16 cellular contexts compared by ENCODE assay signal in the genomic region with DNA sequence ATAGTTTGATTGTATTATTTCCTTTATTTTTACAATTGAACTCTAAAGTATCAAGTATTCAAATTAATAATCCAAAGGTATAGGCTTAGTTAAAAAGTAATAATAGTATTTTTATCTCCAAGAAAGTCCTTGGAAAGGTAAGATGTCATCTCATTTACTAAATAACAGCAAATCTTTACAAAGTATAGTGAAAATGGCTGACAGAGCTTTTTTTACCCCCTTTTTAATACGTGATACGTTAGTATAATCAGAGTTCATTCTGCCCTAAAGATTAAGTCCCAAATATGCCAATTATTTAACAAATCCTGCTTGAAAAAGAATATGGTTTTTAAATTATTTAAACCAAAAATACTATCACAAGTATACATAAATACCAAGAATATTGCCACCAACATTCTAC. TPM values are rescaled to one million over a fixed set of nuclear protein-coding genes. Genes with fewer than 3 reads are reported as not detected.
DNase-seq lines count a peak whose midpoint lies in the region; ATAC-seq, FAIRE-seq and TF ChIP-seq lines count a peak whose summit lies in the region.
"Had no signal": no experiment of that assay in that cellular context is flagged by ENCODE, and none has a peak within 500 bp of the region (broad histone marks: within the 10 kb centered on the region; RNA-seq: fewer than 3 reads in every experiment).

No MANE protein-coding gene starts in this region.

- no TSS peak for BruUV-seq in HepG2 (replicated peaks; lab: Mats Ljungman, UMichigan)

- H3K27ac ChIP-seq in HepG2 (ENCODE audit: extremely low read length, insufficient read depth, low read length): no peak overlapping the region
- no peak overlapping the region for H3K27ac ChIP-seq in right lobe of liver
- peak overlapping the region; percentile 98 for H3K27ac ChIP-seq in SU-DHL-6 (ENCODE audit: low read depth, low read length)
- H3K27ac ChIP-seq in brain microvascular endothelial cell: no peak overlapping the region
- H3K27ac ChIP-seq: BLaER1, KMS-11 had no signal

- no peak for FAIRE-seq in HepG2 (lab: Jason Lieb, UNC)
- FAIRE-seq in H54 (lab: Jason Lieb, UNC): peak; percentile 30
- FAIRE-seq: H1 had no signal

- no peak for DNase-seq in HepG2 (ENCODE audit: low spot score)
- DNase-seq in right lobe of liver: no peak
- no peak for DNase-seq in H54 (ENCODE audit: insufficient read length, low spot score)
- no peak for DNase-seq in glomerular visceral epithelial cell (ENCODE audit: extremely low spot score)
- DNase-seq in DMS79 treated with DMSO at 0.1 percent for 48 hours (lab: John Stamatoyannopoulos, UW): no peak
- no peak for DNase-seq in brain microvascular endothelial cell
- DNase-seq: AML-193; CD4-positive, alpha-beta memory T cell; DMS153; DMS79; GF-D8 had no signal

- TF ChIP-seq POLR2A in HepG2 (IDR thresholded peaks at IDR 0.05; ENCODE audit: insufficient read depth in 1 of 2, low read depth in 2 of 2, low read length in 2 of 2): no peak
- TF ChIP-seq POLR2A in right lobe of liver (IDR thresholded peaks at IDR 0.05): no peak
- TF ChIP-seq POLR2A in H54 (IDR thresholded peaks at IDR 0.05; ENCODE audit: low read depth, low read length): no peak

- no peaks in the 10 kb centered on the region for H3K9me2 ChIP-seq in SU-DHL-6 (replicated peaks; ENCODE audit: insufficient read depth, low read length)

- WGBS in HepG2 (ENCODE audit: low lambda C conversion rate): 96% methylated on average over 2 of the region's 2 CpGs
- WGBS in right lobe of liver (ENCODE audit: insufficient coverage, low coverage, low lambda C conversion rate, missing lambda C conversion rate): 88% methylated on average over 2 of the region's 2 CpGs

- in situ Hi-C loops in HepG2 (cut with HindIII; ENCODE audit: extremely low pct_ligation_motif_present, low pct_unique_long_range_greater_than_20kb) (no loop called here), brain microvascular endothelial cell (cut with HindIII; ENCODE audit: low pct_ligation_motif_present, low sequenced_read_pairs) (no loop called here)

- TF ChIP-seq EP300 in HepG2 (IDR thresholded peaks at IDR 0.05; ENCODE audit: low read depth in 2 of 2, low read length in 2 of 2): no peak
- TF ChIP-seq EP300 in HepG2 (CRISPR knock-in tag; IDR thresholded peaks at IDR 0.05; ENCODE audit: borderline replicate concordance): no peak

- H3K27me3 ChIP-seq in HepG2 (ENCODE audit: control insufficient read depth in 1 of 2, insufficient read depth in 2 of 2, low read length in 2 of 2): no peaks in the 10 kb centered on the region
- no peaks in the 10 kb centered on the region for H3K27me3 ChIP-seq in right lobe of liver
- H3K27me3 ChIP-seq in SU-DHL-6 (ENCODE audit: low read length): no peaks in the 10 kb centered on the region
- H3K27me3 ChIP-seq in brain microvascular endothelial cell (replicated peaks): no peaks in the 10 kb centered on the region
- H3K27me3 ChIP-seq: BLaER1 had no signal

- TF ChIP-seq CTCF in HepG2 (CRISPR knock-in tag; IDR thresholded peaks at IDR 0.05) (no peak), right lobe of liver (IDR thresholded peaks at IDR 0.05) (no peak), SU-DHL-6 (IDR thresholded peaks at IDR 0.05; ENCODE audit: insufficient read depth, low read length, poor library complexity, severe bottlenecking) (no peak), brain microvascular endothelial cell (IDR thresholded peaks at IDR 0.05; ENCODE audit: low read depth, low read length, missing control alignments) (no peak)

- H3K36me3 ChIP-seq in HepG2 (replicated peaks in 1 of 2; ENCODE audit: control insufficient read depth in 1 of 2, insufficient read depth in 2 of 2, low read length in 2 of 2) (peaks cover 1 to 25% of the 10 kb centered on the region in 2 experiments; a peak in 3 of 5 replicates), right lobe of liver (peaks cover 0 to 7% (median 0%) of the 10 kb centered on the region in 4 donors), SU-DHL-6 (ENCODE audit: low read length) (peaks cover 45% of the 10 kb centered on the region), brain microvascular endothelial cell (replicated peaks) (peaks cover 24% of the 10 kb centered on the region)
- H3K36me3 ChIP-seq: HAP-1 had no signal

- peaks cover 65% of the 10 kb centered on the region for H3F3A ChIP-seq in SU-DHL-6 (ENCODE audit: insufficient read depth)

- H4K20me1 ChIP-seq in HepG2 (ENCODE audit: insufficient read depth, low read length) (peaks cover 25% of the 10 kb centered on the region), SU-DHL-6 (ENCODE audit: low read depth, low read length) (no peaks in the 10 kb centered on the region)

- H2AFZ ChIP-seq in HepG2 (ENCODE audit: low read length): no peak overlapping the region
- no peak overlapping the region for H2AFZ ChIP-seq in SU-DHL-6 (ENCODE audit: low read depth, low read length, severe bottlenecking)

- CTCF ChIA-PET in HepG2 (lab: Yijun Ruan, JAX; ENCODE audit: low intra/inter-chr PET ratio, low total read pairs): no interaction called here

- H3K9ac ChIP-seq in HepG2 (ENCODE audit: insufficient read depth, low read depth, low read length): no peak overlapping the region
- H3K9ac ChIP-seq in SU-DHL-6 (ENCODE audit: low read length): peak overlapping the region; percentile 52
- H3K9ac ChIP-seq: BLaER1, KMS-11 had no signal

- POLR2A ChIA-PET in HepG2 (lab: Yijun Ruan, JAX): no interaction called here

- H3K4me1 ChIP-seq in HepG2 (ENCODE audit: insufficient read depth, low read length) (no peaks in the 10 kb centered on the region), right lobe of liver (no peaks in the 10 kb centered on the region)
- H3K4me1 ChIP-seq: BLaER1, HAP-1 had no signal

- no peak for TF ChIP-seq RAD21 in HepG2 (CRISPR knock-in tag; IDR thresholded peaks at IDR 0.05)

- no peak overlapping the region for H3K4me2 ChIP-seq in HepG2 (ENCODE audit: low read depth, low read length)
- peak overlapping the region; percentile 78 for H3K4me2 ChIP-seq in SU-DHL-6 (ENCODE audit: low read depth, low read length, poor library complexity, severe bottlenecking)
- H3K4me2 ChIP-seq: BLaER1, KMS-11 had no signal

- H3K4me3 ChIP-seq in HepG2 (replicated peaks in 1 of 3; ENCODE audit: insufficient read depth in 1 of 3, low read depth in 2 of 3, low read length in 3 of 3) (no peak overlapping the region), right lobe of liver (no peak overlapping the region), SU-DHL-6 (ENCODE audit: insufficient read depth, low read length, poor library complexity, severe bottlenecking) (peak overlapping the region; percentile 35), brain microvascular endothelial cell (ENCODE audit: low read depth, low read length) (no peak overlapping the region)
- H3K4me3 ChIP-seq: BLaER1, HAP-1 had no signal

- ATAC-seq in HepG2 (no peak), right lobe of liver (no peak)

- H3K79me2 ChIP-seq in HepG2 (ENCODE audit: insufficient read depth, low read length) (peaks cover 29% of the 10 kb centered on the region), SU-DHL-6 (ENCODE audit: insufficient read depth, low read length) (peaks cover 90% of the 10 kb centered on the region)

- intact Hi-C loops in HepG2 (cut with micrococcal nuclease; ENCODE audit: unreplicated experiment): no loop called here
- intact Hi-C loops in right lobe of liver (cut with DNase I): no loop called here

- H3K9me3 ChIP-seq in HepG2 (ENCODE audit: low read length): no peaks in the 10 kb centered on the region
- H3K9me3 ChIP-seq in right lobe of liver: no peaks in the 10 kb centered on the region
- H3K9me3 ChIP-seq in SU-DHL-6 (ENCODE audit: insufficient read depth, low read length): no peaks in the 10 kb centered on the region
- H3K9me3 ChIP-seq: BLaER1, HAP-1 had no signal

TF ChIP-seq in HepG2, 621 proteins besides CTCF, POLR2A, EP300 and RAD21:
- TF ChIP-seq ZNF768 (CRISPR knock-in tag; IDR thresholded peaks at IDR 0.05) (no peak), MAFK (conservative IDR thresholded peaks at IDR 0.05 in 1 of 2, IDR thresholded peaks at IDR 0.05 in 1 of 2; ENCODE audit: low read length in 2 of 2) (peak; percentile 47 to 66), MAFF (IDR thresholded peaks at IDR 0.05; ENCODE audit: low read depth, low read length) (peak; percentile 46; the same call in 1 of the 2 replicates)

RNA-seq across cellular contexts. Expression of gene CBLB, which starts 12.2 kb away (rescaled TPM):
- total RNA-seq in HepG2 (2016; rRNA removed; fragmentation: Illumina TruSeq; extraction: Trizol): 5.1 and 9.8 TPM in 2 replicates
- total RNA-seq in HepG2 (2016; cell fraction: cytosol; rRNA removed; fragmentation: Illumina TruSeq; extraction: Trizol; ENCODE audit: low read depth): 1.1 and 1.6 TPM in 2 replicates
- total RNA-seq in HepG2 (2016; cell fraction: insoluble cytoplasmic fraction; rRNA removed; fragmentation: Illumina TruSeq; extraction: Trizol): 7.4 and 8.5 TPM in 2 replicates
- 2.3 and 3.5 TPM in 2 replicates for total RNA-seq in HepG2 (2016; cell fraction: membrane; rRNA removed; fragmentation: Illumina TruSeq; extraction: Trizol)
- 36.8 and 38.2 TPM in 2 replicates for total RNA-seq in HepG2 (2016; cell fraction: nucleus; rRNA removed; fragmentation: Illumina TruSeq; extraction: Trizol)
- polyA plus RNA-seq in HepG2 (2011; rRNA removed): 14.9 and 16.4 TPM in 2 replicates
- polyA plus RNA-seq in HepG2 (2011; cell fraction: cytosol; rRNA removed): 5.3 and 9.4 TPM in 2 replicates
- polyA plus RNA-seq in HepG2 (2011; cell fraction: nucleus; rRNA removed): 24.6 and 25.9 TPM in 2 replicates
- 12.7 and 15.0 TPM in 2 replicates for polyA plus RNA-seq in HepG2 (2012)
- 0.40 and 0.97 TPM in 2 replicates for polyA plus RNA-seq in HepG2 (2016; cell fraction: cytosol; fragmentation: Illumina TruSeq; extraction: Trizol; ENCODE audit: low read depth)
- polyA plus RNA-seq in HepG2 (2016; cell fraction: insoluble cytoplasmic fraction; fragmentation: Illumina TruSeq; extraction: Trizol; ENCODE audit: low read depth): 4.2 and 6.6 TPM in 2 replicates
- 1.3 and 1.9 TPM in 2 replicates for polyA plus RNA-seq in HepG2 (2016; cell fraction: membrane; fragmentation: Illumina TruSeq; extraction: Trizol; ENCODE audit: low read depth)
- 17.4 and 22.5 TPM in 2 replicates for polyA plus RNA-seq in HepG2 (2016; cell fraction: nucleus; fragmentation: Illumina TruSeq; extraction: Trizol; ENCODE audit: insufficient read depth, low read depth)
- 4.3 and 14.6 TPM in 2 replicates for polyA minus RNA-seq in HepG2 (2011; rRNA and poly(A)+ RNA removed; ENCODE audit: low replicate concordance)
- polyA minus RNA-seq in HepG2 (2011; cell fraction: cytosol; rRNA and poly(A)+ RNA removed): 9.0 and 9.7 TPM in 2 replicates
- 226 and 257 TPM in 2 replicates for polyA minus RNA-seq in HepG2 (2011; cell fraction: nucleus; rRNA and poly(A)+ RNA removed)
- 10 to 100 TPM in 5 of 6 experiments, 1 to 10 TPM in 1; 9.4 to 21.4 (median 18.2) TPM for total RNA-seq in right lobe of liver
